ENCODE assay signal across 14 cellular contexts in genomic region chr3:135226057-135226456, GRCh38.
DNase-seq lines count a peak whose midpoint lies in the region; ATAC-seq and TF ChIP-seq lines count a peak whose summit lies in the region.
"Had no signal": no experiment of that assay in that cellular context is flagged by ENCODE, and none has a peak within 500 bp of the region (broad histone marks: within the 10 kb centered on the region; RNA-seq: fewer than 3 reads in every experiment).

No MANE protein-coding gene starts in this region.

- peak overlapping the region in 1 of 2 donors; percentile 60 for H3K27ac Mint-ChIP-seq in stimulated activated naive CD8-positive, alpha-beta T cell treated with anti-CD3 and anti-CD28 coated beads, Interleukin-15, amount 100 ng/mL, for 72 hours
- H3K27ac Mint-ChIP-seq in nephron progenitor cell, result no peak overlapping the region
- H3K27ac Mint-ChIP-seq: activated naive CD4-positive, alpha-beta T cell treated with anti-CD3 and anti-CD28 coated beads, Interleukin-2, amount 50 U/mL, for 24 hours had no signal

- no peak for DNase-seq in stimulated activated naive CD8-positive, alpha-beta T cell treated with anti-CD3 and anti-CD28 coated beads, Interleukin-15, amount 100 ng/mL, for 72 hours
- DNase-seq in stimulated activated naive CD8-positive, alpha-beta T cell treated with anti-CD3 and anti-CD28 coated beads, Interleukin-15, Interleukin-2, amounts not matched to agents 100 U/mL and 50 U/mL, for 24 hours, result no peak
- DNase-seq in NOMO-1 treated with DMSO at 0.1 percent for 48 hours (lab: John Stamatoyannopoulos, UW; ENCODE audit: unreplicated experiment) (peak; percentile 92), DMS53 (lab: John Stamatoyannopoulos, UW) (no peak), SK-N-DZ (ENCODE audit: low spot score) (no peak), nephron progenitor cell (no peak)
- DNase-seq: ACHN; activated CD4-positive, CD25-positive, alpha-beta regulatory T cell treated with anti-CD3 and anti-CD28 coated beads, Interleukin-2, amount 50 U/mL, for 72 hours; dorsolateral prefrontal cortex; NCI-H1092; Peyer's patch had no signal

- peaks cover 16% of the 10 kb centered on the region for H3K27me3 Mint-ChIP-seq in stimulated activated naive CD8-positive, alpha-beta T cell treated with anti-CD3 and anti-CD28 coated beads, Interleukin-15, amount 100 ng/mL, for 72 hours
- no peaks in the 10 kb centered on the region for H3K27me3 Mint-ChIP-seq in nephron progenitor cell (ENCODE audit: low read depth, poor library complexity)

- no peaks in the 10 kb centered on the region for H3K36me3 Mint-ChIP-seq in nephron progenitor cell (ENCODE audit: low read depth)
- H3K36me3 Mint-ChIP-seq: activated naive CD4-positive, alpha-beta T cell treated with anti-CD3 and anti-CD28 coated beads, Interleukin-2, amount 50 U/mL, for 24 hours had no signal

- H3K4me1 Mint-ChIP-seq in stimulated activated naive CD8-positive, alpha-beta T cell treated with anti-CD3 and anti-CD28 coated beads, Interleukin-15, amount 100 ng/mL, for 72 hours, result peaks cover 6% of the 10 kb centered on the region
- peaks cover 18% of the 10 kb centered on the region for H3K4me1 Mint-ChIP-seq in nephron progenitor cell
- H3K4me1 Mint-ChIP-seq: activated naive CD4-positive, alpha-beta T cell treated with anti-CD3 and anti-CD28 coated beads, Interleukin-2, amount 50 U/mL, for 24 hours had no signal

- no peak overlapping the region for H3K4me3 Mint-ChIP-seq in stimulated activated naive CD8-positive, alpha-beta T cell treated with anti-CD3 and anti-CD28 coated beads, Interleukin-15, amount 100 ng/mL, for 72 hours
- H3K4me3 Mint-ChIP-seq in nephron progenitor cell, result no peak overlapping the region
- H3K4me3 Mint-ChIP-seq: activated naive CD4-positive, alpha-beta T cell treated with anti-CD3 and anti-CD28 coated beads, Interleukin-2, amount 50 U/mL, for 24 hours had no signal

- H3K9me3 Mint-ChIP-seq in stimulated activated naive CD8-positive, alpha-beta T cell treated with anti-CD3 and anti-CD28 coated beads, Interleukin-15, amount 100 ng/mL, for 72 hours, result no peaks in the 10 kb centered on the region
- no peaks in the 10 kb centered on the region for H3K9me3 Mint-ChIP-seq in nephron progenitor cell
- H3K9me3 Mint-ChIP-seq: activated naive CD4-positive, alpha-beta T cell treated with anti-CD3 and anti-CD28 coated beads, Interleukin-2, amount 50 U/mL, for 24 hours had no signal

- peak; percentile 42 for ATAC-seq in stimulated activated naive CD8-positive, alpha-beta T cell treated with anti-CD3 and anti-CD28 coated beads, Interleukin-15, amount 100 ng/mL, for 72 hours
- no peak for ATAC-seq in stimulated activated naive CD8-positive, alpha-beta T cell treated with anti-CD3 and anti-CD28 coated beads, Interleukin-15, Interleukin-2, amounts not matched to agents 100 U/mL and 50 U/mL, for 24 hours
- ATAC-seq in HG02973 (IDR thresholded peaks at IDR 0.05; ENCODE audit: unreplicated experiment) (peak; percentile 67), HG02852 (IDR thresholded peaks at IDR 0.05; ENCODE audit: unreplicated experiment) (no peak)

- TF ChIP-seq CTCF in nephron progenitor cell (IDR thresholded peaks at IDR 0.05), result no peak

Comparison
In these comparisons a context has a peak if more than half of its experiments do, and no peak if none do; other contexts are left out.
1. ATAC-seq: peak in stimulated activated naive CD8-positive, alpha-beta T cell treated with anti-CD3 and anti-CD28 coated beads, Interleukin-15, amount 100 ng/mL, for 72 hours (single experiment) and HG02973 (single experiment); none in stimulated activated naive CD8-positive, alpha-beta T cell treated with anti-CD3 and anti-CD28 coated beads, Interleukin-15, Interleukin-2, amounts not matched to agents 100 U/mL and 50 U/mL, for 24 hours (single experiment) and HG02852 (single experiment).